In genomic region chr12:123099556-123100192, GRCh38 we compare ENCODE assay signal across 2 cellular contexts.
TF ChIP-seq lines count a peak whose summit lies in the region.

No MANE protein-coding gene starts in this region.

TF ChIP-seq in SK-N-SH, 30 proteins besides CTCF, POLR2A, EP300 and RAD21:
- TF ChIP-seq REST (IDR thresholded peaks at IDR 0.05; ENCODE audit: low read depth, low read length) (no peak), EZH2phosphoT487 (IDR thresholded peaks at IDR 0.05; ENCODE audit: borderline replicate concordance, low read depth) (no peak), TCF12 (IDR thresholded peaks at IDR 0.05) (no peak), ELF1 (IDR thresholded peaks at IDR 0.05) (no peak), YY1 (IDR thresholded peaks at IDR 0.05; ENCODE audit: low read depth) (no peak), TAF1 (IDR thresholded peaks at IDR 0.05; ENCODE audit: borderline replicate concordance, low read depth, low read length) (no peak), GABPA (IDR thresholded peaks at IDR 0.05; ENCODE audit: low read depth) (no peak), RXRA (IDR thresholded peaks at IDR 0.05; ENCODE audit: borderline replicate concordance, low read depth) (no peak), MXI1 (IDR thresholded peaks at IDR 0.05; ENCODE audit: low read depth, low read length) (no peak), GATA2 (CRISPR knock-in tag; IDR thresholded peaks at IDR 0.05) (no peak), RCOR1 (IDR thresholded peaks at IDR 0.05; ENCODE audit: low read length) (no peak), NFIC (IDR thresholded peaks at IDR 0.05; ENCODE audit: borderline replicate concordance) (no peak), FOSL2 (IDR thresholded peaks at IDR 0.05; ENCODE audit: borderline replicate concordance, low read depth) (no peak), MAX (IDR thresholded peaks at IDR 0.05; ENCODE audit: low read depth) (no peak), PBX3 (IDR thresholded peaks at IDR 0.05) (no peak), USF1 (IDR thresholded peaks at IDR 0.05; ENCODE audit: borderline replicate concordance, low read depth) (no peak), MEF2A (IDR thresholded peaks at IDR 0.05; ENCODE audit: borderline replicate concordance, low read depth) (no peak), POLR2AphosphoS5 (IDR thresholded peaks at IDR 0.05; ENCODE audit: low read depth, low read length) (no peak), NRF1 (IDR thresholded peaks at IDR 0.05; ENCODE audit: low read depth, low read length) (no peak), ZBTB33 (IDR thresholded peaks at IDR 0.05; ENCODE audit: borderline replicate concordance, low read depth) (no peak)

TF ChIP-seq in SK-N-SH treated with all-trans-retinoic acid at 6 μM for 48 hours, 23 proteins besides CTCF, POLR2A, EP300 and RAD21 (continued from another document):
- TF ChIP-seq SNAI2 (CRISPR knock-in tag; IDR thresholded peaks at IDR 0.05) (no peak), ZNF70 (CRISPR knock-in tag; IDR thresholded peaks at IDR 0.05) (no peak), CSRNP3 (CRISPR knock-in tag; IDR thresholded peaks at IDR 0.05) (no peak), ARNTL (CRISPR knock-in tag; IDR thresholded peaks at IDR 0.05; ENCODE audit: borderline replicate concordance, low read depth) (no peak), ZFP3 (CRISPR knock-in tag; IDR thresholded peaks at IDR 0.05) (no peak), OSR1 (CRISPR knock-in tag; IDR thresholded peaks at IDR 0.05) (no peak), PATZ1 (CRISPR knock-in tag; IDR thresholded peaks at IDR 0.05; ENCODE audit: borderline replicate concordance) (no peak), TCF4 (CRISPR knock-in tag; IDR thresholded peaks at IDR 0.05; ENCODE audit: borderline replicate concordance) (no peak), ESRRG (CRISPR knock-in tag; IDR thresholded peaks at IDR 0.05) (no peak)
TF ChIP-seq in SK-N-SH treated with all-trans-retinoic acid at 6 μM for 48 hours: peak in this region for 0.
